Comparison of ENCODE assay signal across 1 cellular context in genomic region chr6:17599885-17600526, GRCh38.
TF ChIP-seq lines count a peak whose summit lies in the region.

Gene FAM8A1 (plus strand): TSS chr6:17600302. CDS start chr6:17600410, 108 bp downstream.

TF ChIP-seq in K562, 482 proteins besides CTCF, POLR2A, EP300 and RAD21 (continued from another document and continues in another):
- TF ChIP-seq HBP1 (CRISPR knock-in tag; IDR thresholded peaks at IDR 0.05) (0 out of 2 replicates have a peak, but pooled peaks have one; percentile 4), CUX1 (CRISPR knock-in tag; IDR thresholded peaks at IDR 0.05) (no peak), ZNF175 (CRISPR knock-in tag; IDR thresholded peaks at IDR 0.05; ENCODE audit: low read depth) (0 out of 2 replicates have a peak, but pooled peaks have one; percentile 16), ZEB2 (IDR thresholded peaks at IDR 0.05) (0 out of 2 replicates have a peak, but pooled peaks have one; percentile 32), ETV1 (tag; conservative IDR thresholded peaks at IDR 0.05; ENCODE audit: low read depth) (peak; percentile 91), ZNF431 (CRISPR knock-in tag; IDR thresholded peaks at IDR 0.05) (0 out of 2 replicates have a peak, but pooled peaks have one; percentile 53), ETS2 (tag; IDR thresholded peaks at IDR 0.05; ENCODE audit: borderline replicate concordance, poor library complexity, severe bottlenecking) (no peak), MEF2D (tag; conservative IDR thresholded peaks at IDR 0.05; ENCODE audit: low read depth) (no peak), NR1H2 (CRISPR knock-in tag; IDR thresholded peaks at IDR 0.05) (no peak), ZNF444 (CRISPR knock-in tag; IDR thresholded peaks at IDR 0.05) (peak; percentile 82; the same call in 1 of the 2 replicates), CTCFL (IDR thresholded peaks at IDR 0.05; ENCODE audit: borderline replicate concordance, insufficient read depth, low read depth, low read length, poor library complexity, severe bottlenecking) (peak; percentile 25), ZNF507 (tag; conservative IDR thresholded peaks at IDR 0.05) (no peak), ELF1 (tag; IDR thresholded peaks at IDR 0.05) (peak; percentile 60), BCLAF1 (IDR thresholded peaks at IDR 0.05; ENCODE audit: borderline replicate concordance in 1 of 2, control insufficient read depth in 1 of 2, low read depth in 2 of 2, low read length in 1 of 2) (no peak), ZNF24 (IDR thresholded peaks at IDR 0.05) (no peak), HOMEZ (CRISPR knock-in tag; IDR thresholded peaks at IDR 0.05) (no peak), KDM5B (IDR thresholded peaks at IDR 0.05; ENCODE audit: insufficient replicate concordance, low read depth, low read length) (peak; percentile 94), ZBTB12 (CRISPR knock-in tag; IDR thresholded peaks at IDR 0.05) (0 out of 2 replicates have a peak, but pooled peaks have one; percentile 57), CBFA2T2 (conservative IDR thresholded peaks at IDR 0.05) (no peak), MCM7 (IDR thresholded peaks at IDR 0.05) (no peak), ZZZ3 (IDR thresholded peaks at IDR 0.05) (no peak), TCF7 (IDR thresholded peaks at IDR 0.05; ENCODE audit: borderline replicate concordance) (peak; percentile 48; the same call in 1 of the 2 replicates), NR2C1 (IDR thresholded peaks at IDR 0.05) (no peak), NR2C1 (tag; IDR thresholded peaks at IDR 0.05) (no peak), ZKSCAN8 (CRISPR knock-in tag; IDR thresholded peaks at IDR 0.05) (no peak), ZFP30 (CRISPR knock-in tag; IDR thresholded peaks at IDR 0.05; ENCODE audit: borderline replicate concordance) (no peak), ZNF586 (CRISPR knock-in tag; conservative IDR thresholded peaks at IDR 0.05) (no peak), KLF13 (tag; IDR thresholded peaks at IDR 0.05; ENCODE audit: borderline replicate concordance, low read depth) (peak; percentile 18; the same call in 1 of the 2 replicates), ZNF311 (CRISPR knock-in tag; IDR thresholded peaks at IDR 0.05) (no peak), RBM15 (IDR thresholded peaks at IDR 0.05; ENCODE audit: insufficient read depth, low read length) (no peak), MAFG (tag; conservative IDR thresholded peaks at IDR 0.05) (no peak), BDP1 (IDR thresholded peaks at IDR 0.05; ENCODE audit: insufficient read depth, insufficient read length) (no peak), MBD2 (IDR thresholded peaks at IDR 0.05; ENCODE audit: borderline replicate concordance, low read depth) (peak; percentile 67), AFF4 (CRISPR knock-in tag; IDR thresholded peaks at IDR 0.05) (no peak), MEIS2 (IDR thresholded peaks at IDR 0.05; ENCODE audit: partially characterized antibody) (peak; percentile 67), ZNF583 (CRISPR knock-in tag; IDR thresholded peaks at IDR 0.05) (no peak), ZBTB9 (CRISPR knock-in tag; IDR thresholded peaks at IDR 0.05) (peak; percentile 80; the same call in 1 of the 2 replicates), MAFK (IDR thresholded peaks at IDR 0.05; ENCODE audit: low read length) (no peak), ZNF398 (CRISPR knock-in tag; IDR thresholded peaks at IDR 0.05) (no peak), GABPB2 (CRISPR knock-in tag; conservative IDR thresholded peaks at IDR 0.05) (no peak)
